1 cellular context compared by ENCODE assay signal in the genomic region with DNA sequence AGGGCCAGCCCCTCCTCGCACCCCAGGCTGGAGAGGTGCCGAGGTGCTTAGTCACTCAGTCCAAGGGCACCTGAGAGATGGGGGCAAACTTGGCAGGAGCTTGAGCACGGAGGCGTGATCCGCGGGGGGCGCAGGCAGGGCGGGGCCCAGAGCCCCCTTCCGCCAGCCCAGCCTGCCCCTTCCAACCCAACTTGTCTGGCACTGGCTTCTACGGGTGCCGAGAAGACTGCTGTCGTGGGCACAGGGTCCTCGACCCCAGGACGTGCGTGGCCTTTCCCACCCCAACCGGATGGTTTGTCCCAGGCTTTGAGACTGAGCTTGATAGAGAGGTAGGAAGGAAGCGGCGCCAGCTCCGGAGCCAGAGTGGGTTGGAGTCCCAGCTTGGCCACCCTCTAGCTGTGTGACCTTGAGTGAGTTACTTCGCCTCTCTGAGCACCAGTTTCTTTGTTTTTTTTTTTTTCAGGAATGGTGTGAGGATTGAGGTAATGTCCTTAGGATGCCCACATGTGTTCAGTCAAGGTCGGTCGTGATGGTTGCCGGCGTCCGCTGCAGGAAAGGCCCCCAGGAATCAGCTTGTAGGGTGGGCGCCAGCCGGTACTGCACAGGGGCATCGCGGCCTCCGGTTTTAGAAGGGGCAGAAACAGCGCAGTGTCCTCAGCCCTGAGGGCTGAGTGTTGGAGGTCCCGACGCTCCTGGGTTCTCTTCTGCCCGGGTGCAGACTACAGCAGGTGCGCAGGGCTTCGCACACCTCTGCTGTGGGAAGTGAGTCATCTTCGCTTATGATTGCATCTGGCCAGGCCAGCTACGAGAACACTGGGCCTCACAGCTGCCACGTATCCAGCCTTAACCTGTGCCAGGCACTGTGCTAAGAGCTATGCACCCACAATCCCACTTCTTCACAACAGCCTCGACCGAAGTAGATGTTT.
A peak's percentile ranks its signal among the peaks of the same experiment; 100 is the strongest.
TF ChIP-seq lines count a peak whose summit lies in the region.

No MANE protein-coding gene starts in this region.

TF ChIP-seq in HepG2, 621 proteins besides CTCF, POLR2A, EP300 and RAD21:
- TF ChIP-seq ZNF768 (CRISPR knock-in tag; IDR thresholded peaks at IDR 0.05) (peak; percentile 88), ZNF614 (CRISPR knock-in tag; IDR thresholded peaks at IDR 0.05; ENCODE audit: borderline replicate concordance) (no peak)
